ENCODE assay signal across 26 cellular contexts in genomic region chr6:75870389-75870788, GRCh38.
"Had no signal": no experiment of that assay in that cellular context is flagged by ENCODE, and none has a peak within 500 bp of the region (broad histone marks: within the 10 kb centered on the region; RNA-seq: fewer than 3 reads in every experiment).

No MANE protein-coding gene starts in this region.

- H3K27me3 ChIP-seq: ascending aorta, body of pancreas, Peyer's patch, SJSA1 had no signal

- H3K4me3 ChIP-seq: ascending aorta, body of pancreas, Peyer's patch, SJSA1 had no signal

- H3K9me3 ChIP-seq: ascending aorta, body of pancreas, Peyer's patch, SJSA1 had no signal

- H3K4me1 ChIP-seq: body of pancreas, Peyer's patch, SJSA1 had no signal

- ATAC-seq: activated CD8-positive, alpha-beta memory T cell treated with anti-CD3 and anti-CD28 coated beads, Interleukin-2, amount 10 ng/mL, durations not matched to agents 7 days and 5 days; body of pancreas; SK-N-SH treated with all-trans-retinoic acid at 6 μM for 48 hours; WTC11 had no signal

- FAIRE-seq: bronchial epithelial cell had no signal

- H3K27ac ChIP-seq: ascending aorta, body of pancreas, Peyer's patch, SJSA1 had no signal

- DNase-seq: activated CD4-positive, alpha-beta T cell treated with anti-CD3 and anti-CD28 coated beads for 48 hours; activated CD4-positive, alpha-beta T cell treated with anti-CD3 and anti-CD28 coated beads, Interleukin-2, amount 50 U/mL, for 48 hours; activated CD4-positive, CD25-positive, alpha-beta regulatory T cell treated with anti-CD3 and anti-CD28 coated beads, Interleukin-2, amount 50 U/mL, for 72 hours; activated CD8-positive, alpha-beta memory T cell treated with anti-CD3 and anti-CD28 coated beads, Interleukin-2, amount 10 ng/mL, durations not matched to agents 7 days and 5 days; activated effector memory CD4-positive, alpha-beta T cell treated with Interleukin-2 at 50 U/mL for 16 hours; activated naive CD4-positive, alpha-beta T cell; activated T-cell treated with anti-CD3 and anti-CD28 coated beads, Interleukin-2, amount 50 U/mL, for 24 hours; body of pancreas; central memory CD4-positive, alpha-beta T cell; MM.1S; NCI-H1105; NCI-H1436; NCI-H1694 treated with DMSO at 0.1 percent for 48 hours; NCI-H2029 treated with DMSO at 0.1 percent for 48 hours; NCI-H345; NCI-H510A; NCI-H69; NK-92 treated with Interleukin-12 subunit alpha and Interleukin-12 subunit beta, amount 100 ng/mL, for 24 hours; OCI-M1; Peyer's patch; SHP77 had no signal
